In genomic region chr19:14571695-14572490, GRCh38 we compare ENCODE assay signal across 1 cellular context.
TF ChIP-seq lines count a peak whose summit lies in the region.

Gene NDUFB7, minus strand, starts transcription at chr19:14572066. Its CDS starts 66 bp downstream, at chr19:14572000.

TF ChIP-seq in GM12878, 131 proteins besides CTCF, POLR2A, EP300 and RAD21 (continued from another document and continues in another):
- peak; percentile 82 for TF ChIP-seq RELB (IDR thresholded peaks at IDR 0.05; ENCODE audit: low read depth)
- TF ChIP-seq CHD2 (IDR thresholded peaks at IDR 0.05; ENCODE audit: borderline replicate concordance, low read depth, low read length): peak; percentile 63; the same call in 1 of the 2 replicates
- peak; percentile 98 for TF ChIP-seq GABPA (IDR thresholded peaks at IDR 0.05; ENCODE audit: low read depth)
- TF ChIP-seq NRF1 (conservative IDR thresholded peaks at IDR 0.05; ENCODE audit: low read depth, low read length): peak; percentile 71
- no peak for TF ChIP-seq E2F4 (IDR thresholded peaks at IDR 0.05; ENCODE audit: low read depth, low read length)
- peak; percentile 26; the same call in 1 of the 2 replicates for TF ChIP-seq SMC3 (IDR thresholded peaks at IDR 0.05; ENCODE audit: borderline replicate concordance, low read length)
- no peak for TF ChIP-seq ZNF592 (IDR thresholded peaks at IDR 0.05)
- peak; percentile 52 to 74; a peak in 3 of 4 replicates for TF ChIP-seq BHLHE40 (IDR thresholded peaks at IDR 0.05; ENCODE audit: borderline replicate concordance in 1 of 2, low read depth in 2 of 2, low read length in 1 of 2)
- TF ChIP-seq NBN (IDR thresholded peaks at IDR 0.05): peak; percentile 91
- no peak for TF ChIP-seq ZZZ3 (IDR thresholded peaks at IDR 0.05; ENCODE audit: control insufficient read depth, insufficient read length, low read depth)
- no peak for TF ChIP-seq RFX5 (IDR thresholded peaks at IDR 0.05; ENCODE audit: low read depth, low read length)
- no peak for TF ChIP-seq YBX1 (IDR thresholded peaks at IDR 0.05)
- 0 out of 2 replicates have a peak, but pooled peaks have one; percentile 31 for TF ChIP-seq MLLT1 (IDR thresholded peaks at IDR 0.05)
- TF ChIP-seq SIX5 (IDR thresholded peaks at IDR 0.05; ENCODE audit: low read depth, low read length, severe bottlenecking): peak; percentile 56
- peak; percentile 32; the same call in 1 of the 2 replicates for TF ChIP-seq ESRRA (IDR thresholded peaks at IDR 0.05; ENCODE audit: low read length)
- TF ChIP-seq MAX (IDR thresholded peaks at IDR 0.05; ENCODE audit: low read depth, low read length): 0 out of 2 replicates have a peak, but pooled peaks have one; percentile 5
- TF ChIP-seq MEF2A (IDR thresholded peaks at IDR 0.05; ENCODE audit: insufficient read depth, low read depth, low read length): no peak
- TF ChIP-seq CEBPZ (IDR thresholded peaks at IDR 0.05; ENCODE audit: low read depth, low read length): no peak
- peak; percentile 50 for TF ChIP-seq RUNX3 (IDR thresholded peaks at IDR 0.05; ENCODE audit: low read length)
- TF ChIP-seq MEF2B (IDR thresholded peaks at IDR 0.05; ENCODE audit: partially characterized antibody, poor library complexity, severe bottlenecking): no peak
- no peak for TF ChIP-seq KAT2A (conservative IDR thresholded peaks at IDR 0.05; ENCODE audit: control insufficient read depth, low read depth, low read length)
- TF ChIP-seq PAX8 (IDR thresholded peaks at IDR 0.05): no peak
- TF ChIP-seq ELK1 (IDR thresholded peaks at IDR 0.05; ENCODE audit: low read depth, low read length): no peak
- no peak for TF ChIP-seq NFXL1 (IDR thresholded peaks at IDR 0.05; ENCODE audit: borderline replicate concordance)
- TF ChIP-seq ZBTB33 (IDR thresholded peaks at IDR 0.05): no peak
- peak; percentile 73 for TF ChIP-seq NR2F1 (conservative IDR thresholded peaks at IDR 0.05)
- TF ChIP-seq BCL11A (IDR thresholded peaks at IDR 0.05; ENCODE audit: low read depth, low read length): no peak
- TF ChIP-seq HDGF (IDR thresholded peaks at IDR 0.05): no peak; the same call in none of the 2 replicates
- TF ChIP-seq JUNB (IDR thresholded peaks at IDR 0.05): no peak
- TF ChIP-seq RB1 (IDR thresholded peaks at IDR 0.05; ENCODE audit: borderline replicate concordance): peak; percentile 59; the same call in 1 of the 2 replicates
- no peak for TF ChIP-seq REST (IDR thresholded peaks at IDR 0.05; ENCODE audit: low read depth, low read length)
- TF ChIP-seq MXI1 (IDR thresholded peaks at IDR 0.05; ENCODE audit: low read depth, low read length): peak; percentile 47; the same call in 1 of the 2 replicates
- no peak for TF ChIP-seq WRNIP1 (IDR thresholded peaks at IDR 0.05; ENCODE audit: borderline replicate concordance, low read depth, low read length)
- TF ChIP-seq CBX3 (IDR thresholded peaks at IDR 0.05; ENCODE audit: borderline replicate concordance, low read depth): no peak
- peak; percentile 64; the same call in 1 of the 2 replicates for TF ChIP-seq LARP7 (IDR thresholded peaks at IDR 0.05)
- TF ChIP-seq MTA3 (IDR thresholded peaks at IDR 0.05; ENCODE audit: borderline replicate concordance, low read length): no peak
- TF ChIP-seq CBX5 (IDR thresholded peaks at IDR 0.05; ENCODE audit: low read depth): no peak
- TF ChIP-seq BCL3 (IDR thresholded peaks at IDR 0.05; ENCODE audit: borderline replicate concordance, insufficient read depth, low read depth, low read length, poor library complexity, severe bottlenecking): no peak
